ENCODE assay signal across 16 cellular contexts in the genomic region with DNA sequence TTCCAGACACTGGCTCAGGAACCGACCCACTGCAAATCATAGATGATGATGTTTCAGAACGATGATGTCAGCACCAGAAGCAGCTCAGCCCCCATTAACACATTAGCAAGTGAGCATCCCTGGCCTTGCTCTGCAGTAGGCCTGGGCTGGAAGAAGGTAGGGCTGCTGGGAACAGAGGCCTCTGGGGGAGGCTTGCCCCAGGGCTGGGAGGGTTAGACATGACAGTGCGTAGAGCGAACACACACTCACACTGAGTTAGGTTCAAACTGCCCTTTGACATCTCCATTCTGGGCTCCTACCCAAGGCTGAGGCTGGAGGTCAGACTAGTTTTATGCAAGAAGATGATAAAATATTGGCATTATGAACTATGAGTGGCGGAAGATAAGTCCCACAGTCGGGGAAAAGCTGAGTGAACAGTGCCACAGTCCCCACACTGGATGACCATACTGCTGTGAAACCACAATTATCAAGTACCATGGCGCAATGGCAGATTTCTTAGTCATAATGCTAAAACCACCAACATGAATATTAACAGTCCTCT.
DNase-seq lines count a peak whose midpoint lies in the region; ATAC-seq, FAIRE-seq and TF ChIP-seq lines count a peak whose summit lies in the region.
"Had no signal": no experiment of that assay in that cellular context is flagged by ENCODE, and none has a peak within 500 bp of the region (broad histone marks: within the 10 kb centered on the region; RNA-seq: fewer than 3 reads in every experiment).

No MANE protein-coding gene starts in this region.

- H3K4me1 ChIP-seq in neuronal stem cell (ENCODE audit: control insufficient read depth in 2 of 2, insufficient read depth in 1 of 2, low read depth in 1 of 2, low read length in 2 of 2), result peaks cover 0 to 13% of the 10 kb centered on the region in 2 donors
- H3K4me1 ChIP-seq: pancreas, stomach had no signal

- no peak overlapping the region for H2BK120ac ChIP-seq in neuronal stem cell (ENCODE audit: low read depth, low read length)

- H4K8ac ChIP-seq in neuronal stem cell (ENCODE audit: low read depth, low read length), result no peak overlapping the region

- H3K4me2 ChIP-seq in neuronal stem cell (ENCODE audit: insufficient read depth, low read length, poor library complexity, severe bottlenecking), result no peak overlapping the region

- H3K4me3 ChIP-seq in fibroblast of pulmonary artery (replicated peaks; ENCODE audit: low read depth, low read length) (no peak overlapping the region), neuronal stem cell (ENCODE audit: low read length in 2 of 2) (peak overlapping the region in 1 of 2 donors; percentile 29)
- H3K4me3 ChIP-seq: pancreas, SK-N-MC, stomach had no signal

- no peak overlapping the region for H2AK5ac ChIP-seq in neuronal stem cell (ENCODE audit: low read depth, low read length)

- H3K27ac ChIP-seq in neuronal stem cell (replicated peaks; ENCODE audit: low read length), result no peak overlapping the region
- H3K27ac ChIP-seq: pancreas, SK-N-MC, stomach had no signal

- no peak overlapping the region for H3K4ac ChIP-seq in neuronal stem cell (ENCODE audit: low read length)

- no peaks in the 10 kb centered on the region for H3K36me3 ChIP-seq in neuronal stem cell (replicated peaks in 1 of 2; ENCODE audit: control insufficient read depth in 2 of 2, insufficient read depth in 2 of 2, low read length in 2 of 2)
- H3K36me3 ChIP-seq: pancreas, stomach had no signal

- H4K91ac ChIP-seq in neuronal stem cell (ENCODE audit: low read depth, low read length, poor library complexity), result no peak overlapping the region

- DNase-seq in HCEC 1CT (peak; percentile 31), RCC 7860 (ENCODE audit: low spot score) (peak; percentile 49), fibroblast of pulmonary artery (ENCODE audit: low read depth) (peak; percentile 31), sciatic nerve (ENCODE audit: low spot score) (peak; percentile 68), medulla oblongata (ENCODE audit: extremely low spot score) (no peak), neuronal stem cell (ENCODE audit: low spot score) (no peak)
- DNase-seq in stimulated activated CD4-positive, alpha-beta T cell treated with anti-CD3 and anti-CD28 coated beads, Interleukin-4, amount 100 ng/mL, for 1 hour, result no peak
- DNase-seq: activated CD4-positive, alpha-beta T cell treated with anti-CD3 and anti-CD28 coated beads for 48 hours; activated naive CD4-positive, alpha-beta T cell treated with anti-CD3 and anti-CD28 coated beads for 36 hours; NCI-H1417; NCI-H748 treated with DMSO at 0.1 percent for 48 hours; stimulated activated CD4-positive, alpha-beta T cell treated with anti-CD3 and anti-CD28 coated beads, Interleukin-4, amount 100 ng/mL, for 24 hours; stomach had no signal

- intact Hi-C loops in sciatic nerve (cut with DNase I), result no loop called here

- FAIRE-seq in RCC 7860 (lab: Jason Lieb, UNC), result peak; percentile 78
- FAIRE-seq: pancreas had no signal

- H2BK12ac ChIP-seq in neuronal stem cell (ENCODE audit: low read length), result no peak overlapping the region

- no peak overlapping the region for H2AFZ ChIP-seq in neuronal stem cell (ENCODE audit: low read length)

- no peak overlapping the region for H2BK15ac ChIP-seq in neuronal stem cell (ENCODE audit: low read length)

- no peak overlapping the region for H3K23ac ChIP-seq in neuronal stem cell (ENCODE audit: low read depth, low read length, poor library complexity)

- no CpG with 5 or more reads among the region's 7 CpGs for WGBS in neuronal stem cell (ENCODE audit: extremely low coverage in 2 of 2, insufficient read length in 2 of 2, insufficient replicate concordance in 1 of 2), 2 donors

- H3K9me3 ChIP-seq in neuronal stem cell (replicated peaks in 1 of 2; ENCODE audit: control insufficient read depth in 2 of 2, insufficient read depth in 1 of 2, low read depth in 1 of 2, low read length in 2 of 2), result no peaks in the 10 kb centered on the region
- H3K9me3 ChIP-seq: pancreas, stomach had no signal

- no peak overlapping the region for H3K9ac ChIP-seq in neuronal stem cell (ENCODE audit: low read depth, low read length, poor library complexity)

- H3K79me1 ChIP-seq in neuronal stem cell (ENCODE audit: low read depth, low read length), result no peaks in the 10 kb centered on the region

- peaks cover 0 to 39% (median 0%) of the 10 kb centered on the region in 3 experiments for H3K27me3 ChIP-seq in neuronal stem cell (ENCODE audit: control insufficient read depth in 3 of 3, insufficient read depth in 3 of 3, low read depth in 1 of 3, low read length in 3 of 3)
- H3K27me3 ChIP-seq: pancreas, stomach had no signal

- H3K18ac ChIP-seq in neuronal stem cell (ENCODE audit: low read length), result no peak overlapping the region

- no peak overlapping the region for H3K14ac ChIP-seq in neuronal stem cell (ENCODE audit: low read length)

- ATAC-seq in sciatic nerve, result peak; percentile 89
- ATAC-seq in GM19395 (IDR thresholded peaks at IDR 0.05; ENCODE audit: unreplicated experiment), result no peak

- no peak for TF ChIP-seq CTCF in fibroblast of pulmonary artery (IDR thresholded peaks at IDR 0.05; ENCODE audit: low read length, missing control alignments)

- no peak overlapping the region for H2BK5ac ChIP-seq in neuronal stem cell (ENCODE audit: low read length)

Comparison
In these comparisons a context has a peak if more than half of its experiments do, and no peak if none do; other contexts are left out.
1. DNase-seq: peak in HCEC 1CT (single experiment), RCC 7860 (single experiment), fibroblast of pulmonary artery (single experiment) and sciatic nerve (single experiment); none in stimulated activated CD4-positive, alpha-beta T cell treated with anti-CD3 and anti-CD28 coated beads, Interleukin-4, amount 100 ng/mL, for 1 hour (single experiment), medulla oblongata (single experiment) and neuronal stem cell (single experiment).